In genomic region chr7:134059921-134060320, GRCh38 we compare ENCODE assay signal across 29 cellular contexts.
"Had no signal": no experiment of that assay in that cellular context is flagged by ENCODE, and none has a peak within 500 bp of the region (broad histone marks: within the 10 kb centered on the region; RNA-seq: fewer than 3 reads in every experiment).

No MANE protein-coding gene starts in this region.

- DNase-seq: activated B cell treated with CpG ODN at 0.5 μM for 24 hours; activated CD4-positive, alpha-beta T cell treated with anti-CD3 and anti-CD28 coated beads for 48 hours; activated CD4-positive, alpha-beta T cell treated with anti-CD3 and anti-CD28 coated beads, Interleukin-2, amount 50 U/mL, for 1 hour; activated CD4-positive, alpha-beta T cell treated with anti-CD3 and anti-CD28 coated beads, Interleukin-2, amount 50 U/mL, for 48 hours; activated CD8-positive, alpha-beta memory T cell treated with anti-CD3 and anti-CD28 coated beads for 24 hours; activated CD8-positive, alpha-beta T cell treated with anti-CD3 and anti-CD28 coated beads for 36 hours; activated effector memory CD4-positive, alpha-beta T cell treated with Interleukin-2 at 50 U/mL for 16 hours; activated gamma-delta T cell treated with Interleukin-2 at 50 U/mL for 16 hours; activated naive CD4-positive, alpha-beta T cell treated with anti-CD3 and anti-CD28 coated beads, Interleukin-2, amount 50 U/mL, for 16 hours; activated naive CD4-positive, alpha-beta T cell treated with Interleukin-2 at 50 U/mL for 16 hours; activated T-cell treated with anti-CD3 and anti-CD28 coated beads, Interleukin-2, amount 50 U/mL, for 4 hours; amniotic stem cell; anterior cingulate cortex; brain microvascular endothelial cell; cortex of kidney; dermis blood vessel endothelial cell; effector CD4-positive, alpha-beta T cell; effector memory CD8-positive, alpha-beta T cell; esophagus squamous epithelium; foreskin melanocyte; head of caudate nucleus; T-helper 17 cell; T1000; WERI-Rb-1 had no signal

- H3K27me3 ChIP-seq: brain microvascular endothelial cell, esophagus squamous epithelium had no signal

- FAIRE-seq: astrocyte, bronchial epithelial cell, colon had no signal

- H3K4me1 ChIP-seq: esophagus squamous epithelium had no signal

- H3K9me3 ChIP-seq: esophagus squamous epithelium had no signal

- H3K36me3 ChIP-seq: brain microvascular endothelial cell, WERI-Rb-1 had no signal

- H3K27ac ChIP-seq: brain microvascular endothelial cell, esophagus squamous epithelium, WERI-Rb-1 had no signal

- ATAC-seq: activated CD4-positive, CD25-positive, alpha-beta regulatory T cell treated with anti-CD3 and anti-CD28 coated beads, Interleukin-2, amount 50 U/mL, for 24 hours; activated CD8-positive, alpha-beta T cell treated with anti-CD3 and anti-CD28 coated beads for 36 hours; activated T-cell treated with anti-CD3 and anti-CD28 coated beads, Interleukin-2, amount 50 U/mL, for 4 hours; activated T-helper 17 cell treated with anti-CD3 and anti-CD28 coated beads, Interleukin-2, amount 50 U/mL, for 72 hours; effector memory CD8-positive, alpha-beta T cell; T-helper 17 cell had no signal

- H3K4me3 ChIP-seq: esophagus squamous epithelium had no signal
